1 cellular context compared by ENCODE assay signal in the genomic region with DNA sequence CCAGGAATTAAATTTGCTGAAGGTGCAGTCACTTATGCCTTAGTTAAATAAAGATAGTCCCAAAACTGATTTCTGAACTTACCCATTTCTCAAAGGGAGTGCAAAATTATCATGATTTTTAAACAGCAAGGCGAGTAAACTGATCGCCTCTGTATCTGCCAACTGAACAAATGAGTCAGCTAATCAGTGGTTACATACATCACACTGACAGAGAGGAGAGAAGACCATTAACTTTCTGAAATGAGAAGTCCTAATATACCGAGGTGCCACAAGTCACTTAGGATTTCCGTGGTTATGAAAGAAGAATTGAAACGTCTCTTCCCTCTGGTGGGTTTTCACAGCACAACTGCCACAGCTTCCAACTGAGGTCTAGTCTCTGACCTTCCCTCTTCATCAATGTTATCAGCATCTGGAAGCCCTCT.
A peak's percentile ranks its signal among the peaks of the same experiment; 100 is the strongest.
TF ChIP-seq lines count a peak whose summit lies in the region.

No MANE protein-coding gene starts in this region.

TF ChIP-seq in K562, 482 proteins besides CTCF, POLR2A, EP300 and RAD21 (continued from another document):
- no peak for TF ChIP-seq CREBBP (IDR thresholded peaks at IDR 0.05; ENCODE audit: low read depth, low read length)
- TF ChIP-seq PBX2 (CRISPR knock-in tag; IDR thresholded peaks at IDR 0.05; ENCODE audit: low read depth), result no peak
- TF ChIP-seq PBX2 (tag; conservative IDR thresholded peaks at IDR 0.05; ENCODE audit: low read depth), result peak; percentile 91
- peak; percentile 14; the same call in 1 of the 2 replicates for TF ChIP-seq NFRKB (IDR thresholded peaks at IDR 0.05; ENCODE audit: low read depth)
- peak; percentile 81 for TF ChIP-seq ARID1B (IDR thresholded peaks at IDR 0.05)
- TF ChIP-seq MECOM (CRISPR knock-in tag; IDR thresholded peaks at IDR 0.05), result 0 out of 2 replicates have a peak, but pooled peaks have one; percentile 4
- peak; percentile 63; the same call in 1 of the 2 replicates for TF ChIP-seq TEAD4 (IDR thresholded peaks at IDR 0.05; ENCODE audit: low read length)
- no peak for TF ChIP-seq TEAD4 (CRISPR knock-in tag; IDR thresholded peaks at IDR 0.05; ENCODE audit: borderline replicate concordance)
- TF ChIP-seq MAFF (IDR thresholded peaks at IDR 0.05; ENCODE audit: low read length), result peak; percentile 83
- TF ChIP-seq ZNF644 (tag; IDR thresholded peaks at IDR 0.05; ENCODE audit: low read depth), result 0 out of 2 replicates have a peak, but pooled peaks have one; percentile 55
- peak; percentile 37; the same call in 1 of the 2 replicates for TF ChIP-seq CBFA2T3 (IDR thresholded peaks at IDR 0.05)
- TF ChIP-seq CREM (IDR thresholded peaks at IDR 0.05; ENCODE audit: low read depth), result 0 out of 2 replicates have a peak, but pooled peaks have one; percentile 17
- no peak for TF ChIP-seq ID3 (CRISPR knock-in tag; IDR thresholded peaks at IDR 0.05)
- no peak for TF ChIP-seq ID3 (tag; IDR thresholded peaks at IDR 0.05)
- TF ChIP-seq BACH1 (tag; IDR thresholded peaks at IDR 0.05), result peak; percentile 46; the same call in 1 of the 2 replicates
TF ChIP-seq in K562: peak in this region for 44.
